In the genomic region with DNA sequence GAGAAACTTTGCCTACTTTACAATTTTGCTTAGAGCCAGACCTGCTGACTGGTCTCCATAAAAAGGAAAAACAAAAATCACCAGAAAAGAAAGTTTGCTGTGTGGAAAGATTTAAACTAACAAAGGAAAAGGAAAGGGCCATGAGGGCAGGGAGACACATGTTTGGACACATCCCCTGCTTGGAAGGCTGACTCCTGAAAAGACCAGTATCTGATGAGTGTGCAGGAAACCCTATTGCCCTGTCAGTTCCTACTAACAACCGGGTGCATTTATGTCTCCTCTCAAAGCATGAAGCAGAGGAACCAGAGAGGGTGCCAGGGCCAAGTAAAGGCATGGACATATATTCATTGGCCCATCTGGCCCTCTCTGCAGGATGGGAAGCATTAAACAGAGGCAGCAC, we compare ENCODE assay signal across 4 cellular contexts.
A peak's percentile ranks its signal among the peaks of the same experiment; 100 is the strongest.
TF ChIP-seq lines count a peak whose summit lies in the region.

No MANE protein-coding gene starts in this region.

TF ChIP-seq in liver, 16 proteins besides CTCF, POLR2A, EP300 and RAD21:
- TF ChIP-seq NR2F2 (IDR thresholded peaks at IDR 0.05): peak; percentile 53
- TF ChIP-seq ATF3 (IDR thresholded peaks at IDR 0.05): no peak

TF ChIP-seq in HepG2, 621 proteins besides CTCF, POLR2A, EP300 and RAD21:
- no peak for TF ChIP-seq RCOR2 (CRISPR knock-in tag; IDR thresholded peaks at IDR 0.05)
TF ChIP-seq in HepG2: peak in this region for 0.

TF ChIP-seq in endothelial cell of umbilical vein, 7 proteins besides CTCF, POLR2A, EP300 and RAD21:
- TF ChIP-seq JUN (IDR thresholded peaks at IDR 0.05; ENCODE audit: borderline replicate concordance, insufficient read depth, insufficient read length, low read depth) (no peak), EZH2 (IDR thresholded peaks at IDR 0.05; ENCODE audit: borderline replicate concordance, low read depth, low read length, severe bottlenecking) (no peak), GATA2 (IDR thresholded peaks at IDR 0.05; ENCODE audit: insufficient read depth, insufficient read length, low read depth, low read length) (no peak), MAX (IDR thresholded peaks at IDR 0.05; ENCODE audit: insufficient read depth, insufficient read length) (no peak), POLR2AphosphoS5 (IDR thresholded peaks at IDR 0.05; ENCODE audit: insufficient read depth, low read depth, low read length) (no peak), FOS (IDR thresholded peaks at IDR 0.05; ENCODE audit: borderline replicate concordance, insufficient read depth, low read length) (no peak), MYC (IDR thresholded peaks at IDR 0.05; ENCODE audit: low read depth, low read length) (no peak)

TF ChIP-seq in SK-N-SH treated with all-trans-retinoic acid at 6 μM for 48 hours, 23 proteins besides CTCF, POLR2A, EP300 and RAD21:
- no peak for TF ChIP-seq BACH2 (CRISPR knock-in tag; IDR thresholded peaks at IDR 0.05; ENCODE audit: borderline replicate concordance)
- TF ChIP-seq GLIS3 (CRISPR knock-in tag; IDR thresholded peaks at IDR 0.05): no peak
- no peak for TF ChIP-seq ZFP30 (CRISPR knock-in tag; IDR thresholded peaks at IDR 0.05)
- TF ChIP-seq, protein P1, sequence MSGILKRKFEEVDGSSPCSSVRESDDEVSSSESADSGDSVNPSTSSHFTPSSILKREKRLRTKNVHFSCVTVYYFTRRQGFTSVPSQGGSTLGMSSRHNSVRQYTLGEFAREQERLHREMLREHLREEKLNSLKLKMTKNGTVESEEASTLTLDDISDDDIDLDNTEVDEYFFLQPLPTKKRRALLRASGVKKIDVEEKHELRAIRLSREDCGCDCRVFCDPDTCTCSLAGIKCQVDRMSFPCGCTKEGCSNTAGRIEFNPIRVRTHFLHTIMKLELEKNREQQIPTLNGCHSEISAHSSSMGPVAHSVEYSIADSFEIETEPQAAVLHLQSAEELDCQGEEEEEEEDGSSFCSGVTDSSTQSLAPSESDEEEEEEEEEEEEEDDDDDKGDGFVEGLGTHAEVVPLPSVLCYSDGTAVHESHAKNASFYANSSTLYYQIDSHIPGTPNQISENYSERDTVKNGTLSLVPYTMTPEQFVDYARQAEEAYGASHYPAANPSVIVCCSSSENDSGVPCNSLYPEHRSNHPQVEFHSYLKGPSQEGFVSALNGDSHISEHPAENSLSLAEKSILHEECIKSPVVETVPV (CRISPR knock-in tag; IDR thresholded peaks at IDR 0.05): no peak
- no peak for TF ChIP-seq ZFP3 (CRISPR knock-in tag; IDR thresholded peaks at IDR 0.05)
